14 cellular contexts compared by ENCODE assay signal in genomic region chr9:113616716-113617496, GRCh38.
DNase-seq lines count a peak whose midpoint lies in the region; ATAC-seq, FAIRE-seq and TF ChIP-seq lines count a peak whose summit lies in the region.
"Had no signal": no experiment of that assay in that cellular context is flagged by ENCODE, and none has a peak within 500 bp of the region (broad histone marks: within the 10 kb centered on the region; RNA-seq: fewer than 3 reads in every experiment).

No MANE protein-coding gene starts in this region.

- intact Hi-C loops in activated T-helper 2 cell treated with anti-CD3 and anti-CD28 coated beads, Interferon-gamma antibody, Interleukin-2, Interleukin-4, amounts not matched to agents 10 μg/mL and 5 μg/mL and 100 μg/mL, durations not matched to agents 14 hours and 24 hours and 36 hours (cut with micrococcal nuclease), result no loop called here
- intact Hi-C loops in tibial artery (cut with DNase I; ENCODE audit: low total_unique reads), result no loop called here

- WGBS in mesodermal cell (ENCODE audit: insufficient coverage in 2 of 2), 2 experiments, result 88 to 90% methylated on average over 11 of the region's 14 CpGs

- no peaks in the 10 kb centered on the region for H3K9me3 Mint-ChIP-seq in activated naive CD8-positive, alpha-beta T cell treated with anti-CD3 and anti-CD28 coated beads, Interleukin-2, amount 50 U/mL, for 24 hours
- no peaks in the 10 kb centered on the region for H3K9me3 Mint-ChIP-seq in activated naive CD8-positive, alpha-beta T cell treated with anti-CD3 and anti-CD28 coated beads for 36 hours
- no peaks in the 10 kb centered on the region for H3K9me3 Mint-ChIP-seq in activated T-helper 2 cell treated with anti-CD3 and anti-CD28 coated beads, Interferon-gamma antibody, Interleukin-2, Interleukin-4, amounts not matched to agents 10 μg/mL and 5 μg/mL and 100 μg/mL, durations not matched to agents 14 hours and 24 hours and 36 hours

- peaks cover 1% of the 10 kb centered on the region for H3K36me3 Mint-ChIP-seq in activated naive CD8-positive, alpha-beta T cell treated with anti-CD3 and anti-CD28 coated beads, Interleukin-2, amount 50 U/mL, for 24 hours (ENCODE audit: low read depth)
- H3K36me3 Mint-ChIP-seq in activated naive CD8-positive, alpha-beta T cell treated with anti-CD3 and anti-CD28 coated beads for 36 hours, result no peaks in the 10 kb centered on the region
- H3K36me3 Mint-ChIP-seq in activated T-helper 2 cell treated with anti-CD3 and anti-CD28 coated beads, Interferon-gamma antibody, Interleukin-2, Interleukin-4, amounts not matched to agents 10 μg/mL and 5 μg/mL and 100 μg/mL, durations not matched to agents 14 hours and 24 hours and 36 hours (ENCODE audit: low read depth), result no peaks in the 10 kb centered on the region

- ATAC-seq in activated naive CD8-positive, alpha-beta T cell treated with anti-CD3 and anti-CD28 coated beads, Interleukin-2, amount 50 U/mL, for 24 hours, result peak; percentile 8
- no peak for ATAC-seq in GM19467 (IDR thresholded peaks at IDR 0.05; ENCODE audit: unreplicated experiment)
- ATAC-seq: mucosa of descending colon had no signal

- no peak overlapping the region for H3K4me3 Mint-ChIP-seq in activated naive CD8-positive, alpha-beta T cell treated with anti-CD3 and anti-CD28 coated beads, Interleukin-2, amount 50 U/mL, for 24 hours
- no peak overlapping the region for H3K4me3 Mint-ChIP-seq in activated naive CD8-positive, alpha-beta T cell treated with anti-CD3 and anti-CD28 coated beads for 36 hours
- peak overlapping the region; percentile 49 for H3K4me3 Mint-ChIP-seq in activated T-helper 2 cell treated with anti-CD3 and anti-CD28 coated beads, Interferon-gamma antibody, Interleukin-2, Interleukin-4, amounts not matched to agents 10 μg/mL and 5 μg/mL and 100 μg/mL, durations not matched to agents 14 hours and 24 hours and 36 hours (ENCODE audit: low read depth)

- H3K27ac ChIP-seq in mesodermal cell (ENCODE audit: low read depth, low read length, severe bottlenecking) (peak overlapping the region; percentile 36), tibial artery (peak overlapping the region; percentile 73 to 86)
- H3K27ac ChIP-seq: KMS-11 had no signal

- no peak for FAIRE-seq in frontal cortex (lab: Jason Lieb, UNC)
- FAIRE-seq: bronchial epithelial cell had no signal

- peaks cover 54% of the 10 kb centered on the region for H3K4me1 ChIP-seq in mesodermal cell (ENCODE audit: control insufficient read depth, insufficient read depth, low read length, poor library complexity, severe bottlenecking)
- H3K4me1 ChIP-seq in tibial artery, result peaks cover 4 to 66% (median 58%) of the 10 kb centered on the region in 4 donors

- peak overlapping the region; percentile 38 for H3K27ac Mint-ChIP-seq in activated naive CD8-positive, alpha-beta T cell treated with anti-CD3 and anti-CD28 coated beads, Interleukin-2, amount 50 U/mL, for 24 hours
- no peak overlapping the region for H3K27ac Mint-ChIP-seq in activated naive CD8-positive, alpha-beta T cell treated with anti-CD3 and anti-CD28 coated beads for 36 hours
- H3K27ac Mint-ChIP-seq in activated T-helper 2 cell treated with anti-CD3 and anti-CD28 coated beads, Interferon-gamma antibody, Interleukin-2, Interleukin-4, amounts not matched to agents 10 μg/mL and 5 μg/mL and 100 μg/mL, durations not matched to agents 14 hours and 24 hours and 36 hours, result peak overlapping the region; percentile 99

- H3K27me3 Mint-ChIP-seq in activated naive CD8-positive, alpha-beta T cell treated with anti-CD3 and anti-CD28 coated beads, Interleukin-2, amount 50 U/mL, for 24 hours, result peaks cover 4% of the 10 kb centered on the region
- H3K27me3 Mint-ChIP-seq in activated naive CD8-positive, alpha-beta T cell treated with anti-CD3 and anti-CD28 coated beads for 36 hours, result no peaks in the 10 kb centered on the region
- no peaks in the 10 kb centered on the region for H3K27me3 Mint-ChIP-seq in activated T-helper 2 cell treated with anti-CD3 and anti-CD28 coated beads, Interferon-gamma antibody, Interleukin-2, Interleukin-4, amounts not matched to agents 10 μg/mL and 5 μg/mL and 100 μg/mL, durations not matched to agents 14 hours and 24 hours and 36 hours (ENCODE audit: low read depth)

- no peaks in the 10 kb centered on the region for H3K27me3 ChIP-seq in tibial artery

- H3K36me3 ChIP-seq in mesodermal cell (ENCODE audit: control insufficient read depth, insufficient read depth, low read length), result no peaks in the 10 kb centered on the region
- no peaks in the 10 kb centered on the region for H3K36me3 ChIP-seq in tibial artery

- H3K4me3 ChIP-seq in mesodermal cell (ENCODE audit: extremely low read depth, insufficient read depth, low read length, poor library complexity, severe bottlenecking) (no peak overlapping the region), tibial artery (no peak overlapping the region)
- H3K4me3 ChIP-seq: mucosa of descending colon had no signal

- H3K9me3 ChIP-seq in mesodermal cell (ENCODE audit: control insufficient read depth, low read length), result no peaks in the 10 kb centered on the region
- H3K9me3 ChIP-seq in tibial artery, result no peaks in the 10 kb centered on the region
- H3K9me3 ChIP-seq: mucosa of descending colon had no signal

- peak; percentile 52 for DNase-seq in activated naive CD8-positive, alpha-beta T cell treated with anti-CD3 and anti-CD28 coated beads, Interleukin-2, amount 50 U/mL, for 24 hours
- DNase-seq in activated naive CD8-positive, alpha-beta T cell treated with anti-CD3 and anti-CD28 coated beads for 36 hours, result no peak
- DNase-seq in activated T-helper 2 cell treated with anti-CD3 and anti-CD28 coated beads, Interferon-gamma antibody, Interleukin-2, Interleukin-4, amounts not matched to agents 10 μg/mL and 5 μg/mL and 100 μg/mL, durations not matched to agents 14 hours and 24 hours and 36 hours (ENCODE audit: low spot score), result no peak
- DNase-seq in tibial artery (peak in 1 of 2 donors; percentile 65), NCI-H446 (lab: John Stamatoyannopoulos, UW) (no peak), frontal cortex (ENCODE audit: low spot score in 2 of 2) (no peak)
- DNase-seq: mucosa of descending colon, NCI-H2107, retina, T-helper 9 cell had no signal

- peaks cover 76% of the 10 kb centered on the region for H3K4me1 Mint-ChIP-seq in activated naive CD8-positive, alpha-beta T cell treated with anti-CD3 and anti-CD28 coated beads, Interleukin-2, amount 50 U/mL, for 24 hours
- peaks cover 33% of the 10 kb centered on the region for H3K4me1 Mint-ChIP-seq in activated naive CD8-positive, alpha-beta T cell treated with anti-CD3 and anti-CD28 coated beads for 36 hours
- H3K4me1 Mint-ChIP-seq in activated T-helper 2 cell treated with anti-CD3 and anti-CD28 coated beads, Interferon-gamma antibody, Interleukin-2, Interleukin-4, amounts not matched to agents 10 μg/mL and 5 μg/mL and 100 μg/mL, durations not matched to agents 14 hours and 24 hours and 36 hours (ENCODE audit: low read depth), result peaks cover 68% of the 10 kb centered on the region

- no peak for TF ChIP-seq CTCF in tibial artery (IDR thresholded peaks at IDR 0.05)
